21 cellular contexts compared by ENCODE assay signal in the genomic region with DNA sequence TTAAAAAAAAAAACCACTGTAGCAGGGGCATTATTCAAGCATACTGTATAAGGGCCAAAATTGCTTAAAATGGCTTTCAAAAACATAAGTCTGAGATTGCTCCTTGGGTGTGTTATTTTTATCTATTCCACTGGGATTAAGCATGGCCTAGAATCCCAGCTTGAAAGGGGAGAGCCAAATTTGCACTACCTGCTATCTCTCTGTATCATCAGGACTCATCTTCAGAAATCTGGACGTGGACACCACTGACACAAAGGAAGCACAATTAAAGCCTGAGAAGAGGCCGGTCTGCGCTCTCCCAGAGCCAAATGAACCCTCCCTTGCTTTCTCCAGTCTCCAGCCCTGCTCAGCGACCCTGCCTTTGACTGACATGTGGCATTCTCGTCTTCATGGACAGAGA.
"Had no signal": no experiment of that assay in that cellular context is flagged by ENCODE, and none has a peak within 500 bp of the region (broad histone marks: within the 10 kb centered on the region; RNA-seq: fewer than 3 reads in every experiment).

No MANE protein-coding gene starts in this region.

- H3K36me3 ChIP-seq: colonic mucosa, esophagus muscularis mucosa, sigmoid colon had no signal

- H3K4me3 ChIP-seq: colonic mucosa, dorsolateral prefrontal cortex, esophagus muscularis mucosa, mucosa of descending colon, sigmoid colon, smooth muscle cell, testis had no signal

- H3K27ac ChIP-seq: colonic mucosa, sigmoid colon, testis had no signal

- ATAC-seq: activated T-cell treated with anti-CD3 and anti-CD28 coated beads, Interleukin-2, amount 50 U/mL, for 72 hours; effector memory CD8-positive, alpha-beta T cell; mucosa of descending colon; stimulated activated naive B cell treated with anti-CD40 and anti-IgM and Interleukin-4, amounts not matched to agents 10 μg/mL and 1 μg/mL and 100 μg/mL, for 72 hours; T-helper 17 cell had no signal

- H3K27me3 ChIP-seq: colonic mucosa, esophagus muscularis mucosa, sigmoid colon, testis had no signal

- H3K9me3 ChIP-seq: colonic mucosa, esophagus muscularis mucosa, mucosa of descending colon, sigmoid colon, testis had no signal

- H3K4me1 ChIP-seq: colonic mucosa, sigmoid colon had no signal

- DNase-seq: activated B cell treated with CpG ODN at 0.5 μM for 24 hours; activated CD4-positive, alpha-beta memory T cell treated with anti-CD3 and anti-CD28 coated beads for 36 hours; activated CD4-positive, alpha-beta T cell treated with anti-CD3 and anti-CD28 coated beads for 4 hours; activated effector memory CD4-positive, alpha-beta T cell treated with Interleukin-2 at 50 U/mL for 16 hours; activated naive CD4-positive, alpha-beta T cell treated with anti-CD3 and anti-CD28 coated beads for 36 hours; activated T-cell treated with anti-CD3 and anti-CD28 coated beads, Interleukin-2, amount 50 U/mL, for 72 hours; colonic mucosa; effector memory CD8-positive, alpha-beta T cell; head of caudate nucleus; mucosa of descending colon; occipital lobe; sigmoid colon; stimulated activated CD4-positive, alpha-beta T cell treated with anti-CD3 and anti-CD28 coated beads, Interleukin-15, amount 100 ng/mL, for 24 hours; stimulated activated CD8-positive, alpha-beta memory T cell treated with anti-CD3 and anti-CD28 coated beads, Interleukin-4, amount 100 ng/mL, for 48 hours; stimulated activated naive B cell treated with anti-CD40 and anti-IgM and Interleukin-4, amounts not matched to agents 10 μg/mL and 1 μg/mL and 100 μg/mL, for 72 hours; SW 1271; T-helper 17 cell; testis had no signal

- H3K4me2 ChIP-seq: smooth muscle cell had no signal
